8 cellular contexts compared by ENCODE assay signal in the genomic region with DNA sequence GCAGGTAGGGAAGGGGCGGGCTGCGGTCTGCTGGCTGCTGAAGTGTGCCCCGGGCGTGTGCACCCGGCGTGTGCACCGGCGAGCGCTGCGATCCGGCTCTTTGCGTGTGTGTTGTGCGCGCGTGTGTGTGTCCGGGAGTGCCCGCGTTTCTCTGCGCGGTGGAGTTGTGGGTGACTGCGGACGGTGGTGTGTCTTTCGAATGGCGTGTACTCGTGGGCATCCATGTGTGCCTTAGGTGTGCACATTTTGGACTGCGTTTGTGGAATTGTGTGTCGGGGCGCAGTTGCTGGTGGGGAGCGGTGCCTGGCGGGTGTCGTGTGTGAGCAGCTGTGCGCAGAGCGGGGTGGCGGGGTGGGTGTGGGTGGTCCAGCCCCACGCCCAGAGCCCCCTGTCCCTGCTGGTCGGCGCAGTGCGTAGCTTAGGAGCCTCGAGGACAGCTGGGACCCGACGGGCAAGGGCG.
DNase-seq lines count a peak whose midpoint lies in the region; ATAC-seq and TF ChIP-seq lines count a peak whose summit lies in the region.

No MANE protein-coding gene starts in this region.

- peak overlapping the region; percentile 81 for H3K4me2 ChIP-seq in parathyroid adenoma (ENCODE audit: low read length)

- peaks cover 14% of the 10 kb centered on the region for H3K79me2 ChIP-seq in parathyroid adenoma

- peak overlapping the region; percentile 6 for H3K27ac ChIP-seq in parathyroid adenoma

- ATAC-seq in GM18873 (IDR thresholded peaks at IDR 0.05; ENCODE audit: low FRiP score, unreplicated experiment), result peak; percentile 1
- peak; percentile 2 for ATAC-seq in HG03045 (IDR thresholded peaks at IDR 0.05; ENCODE audit: unreplicated experiment)
- ATAC-seq in GM18868 (IDR thresholded peaks at IDR 0.05; ENCODE audit: unreplicated experiment), result no peak

- peak overlapping the region; percentile 65 for H3K4me3 ChIP-seq in fibroblast of pulmonary artery (replicated peaks; ENCODE audit: low read depth, low read length)
- peak overlapping the region; percentile 66 for H3K4me3 ChIP-seq in parathyroid adenoma (ENCODE audit: low read depth, low read length)

- TF ChIP-seq CTCF in fibroblast of pulmonary artery (IDR thresholded peaks at IDR 0.05; ENCODE audit: low read length, missing control alignments) (no peak), parathyroid adenoma (IDR thresholded peaks at IDR 0.05) (no peak)

- H3K4me1 ChIP-seq in parathyroid adenoma, result peaks cover 2% of the 10 kb centered on the region

- no peaks in the 10 kb centered on the region for H3K36me3 ChIP-seq in parathyroid adenoma (ENCODE audit: control insufficient read depth, insufficient read depth, low read length)

- H3K9me3 ChIP-seq in parathyroid adenoma (ENCODE audit: control insufficient read depth, low read length), result no peaks in the 10 kb centered on the region

- H3K27me3 ChIP-seq in parathyroid adenoma (ENCODE audit: control insufficient read depth, insufficient read depth, low read length), result no peaks in the 10 kb centered on the region

- DNase-seq in activated CD4-positive, alpha-beta T cell treated with anti-CD3 and anti-CD28 coated beads for 48 hours, result peak; percentile 41
- DNase-seq in fibroblast of pulmonary artery (ENCODE audit: low read depth) (no peak), NCI-H446 treated with DMSO at 0.1 percent for 48 hours (lab: John Stamatoyannopoulos, UW) (no peak)
- DNase-seq in effector CD8-positive, alpha-beta T cell (lab: John Stamatoyannopoulos, UW), result no peak

- H2AFZ ChIP-seq in parathyroid adenoma, result peak overlapping the region; percentile 80

- no peak overlapping the region for H3K9ac ChIP-seq in parathyroid adenoma
